ENCODE assay signal across 1 cellular context in genomic region chr11:560305-561147, GRCh38.
TF ChIP-seq lines count a peak whose summit lies in the region.

LMNTD2 (minus strand) TSS chr11:560738; CDS start chr11:560716, 22 bp downstream.
RASSF7 (plus strand) TSS chr11:560970; CDS start chr11:561769, 799 bp downstream.

TF ChIP-seq in GM12878, 131 proteins besides CTCF, POLR2A, EP300 and RAD21 (continued from another document and continues in another):
- TF ChIP-seq SKIL (IDR thresholded peaks at IDR 0.05; ENCODE audit: low read depth, poor library complexity, severe bottlenecking) (no peak), SREBF1 (IDR thresholded peaks at IDR 0.05; ENCODE audit: low read length) (no peak), NR2C1 (IDR thresholded peaks at IDR 0.05) (no peak), NFXL1 (IDR thresholded peaks at IDR 0.05; ENCODE audit: borderline replicate concordance) (no peak), HDGF (IDR thresholded peaks at IDR 0.05) (0 out of 2 replicates have a peak, but pooled peaks have one; percentile 19), IRF5 (IDR thresholded peaks at IDR 0.05; ENCODE audit: borderline replicate concordance) (peak; percentile 68; the same call in 1 of the 2 replicates), RBBP5 (conservative IDR thresholded peaks at IDR 0.05) (no peak), NKRF (conservative IDR thresholded peaks at IDR 0.05) (peak; percentile 83), RELA (IDR thresholded peaks at IDR 0.05; ENCODE audit: borderline replicate concordance, partially characterized antibody) (no peak), PRDM15 (CRISPR knock-in tag; IDR thresholded peaks at IDR 0.05) (no peak), MTA2 (IDR thresholded peaks at IDR 0.05; ENCODE audit: low read depth) (no peak), STAT3 (IDR thresholded peaks at IDR 0.05; ENCODE audit: low read depth, low read length) (no peak), SMC3 (IDR thresholded peaks at IDR 0.05; ENCODE audit: borderline replicate concordance, low read length) (no peak), MLLT1 (IDR thresholded peaks at IDR 0.05) (peak; percentile 51), POLR2AphosphoS2 (IDR thresholded peaks at IDR 0.05; ENCODE audit: low read depth, low read length) (0 out of 2 replicates have a peak, but pooled peaks have one; percentile 59), CREB1 (IDR thresholded peaks at IDR 0.05; ENCODE audit: low read depth) (0 out of 2 replicates have a peak, but pooled peaks have one; percentile 28), PBX3 (IDR thresholded peaks at IDR 0.05; ENCODE audit: insufficient replicate concordance, low read depth, low read length) (no peak), BRCA1 (IDR thresholded peaks at IDR 0.05; ENCODE audit: low read depth, low read length) (no peak), SMARCA5 (IDR thresholded peaks at IDR 0.05) (0 out of 2 replicates have a peak, but pooled peaks have one; percentile 50), FOS (IDR thresholded peaks at IDR 0.05; ENCODE audit: borderline replicate concordance, extremely low read depth, insufficient read length) (peak; percentile 80), RELB (IDR thresholded peaks at IDR 0.05; ENCODE audit: low read depth) (no peak), TBL1XR1 (IDR thresholded peaks at IDR 0.05; ENCODE audit: low read depth, low read length) (no peak), IKZF1 (conservative IDR thresholded peaks at IDR 0.05) (peak; percentile 65), NR2F1 (conservative IDR thresholded peaks at IDR 0.05) (peak; percentile 73), CEBPB (IDR thresholded peaks at IDR 0.05; ENCODE audit: borderline replicate concordance in 1 of 2, low read depth in 2 of 2, low read length in 2 of 2) (no peak), POLR2AphosphoS5 (IDR thresholded peaks at IDR 0.05; ENCODE audit: low read length) (peak; percentile 47; the same call in 1 of the 2 replicates), ZNF384 (IDR thresholded peaks at IDR 0.05; ENCODE audit: borderline replicate concordance, low read depth, low read length) (no peak), WRNIP1 (IDR thresholded peaks at IDR 0.05; ENCODE audit: borderline replicate concordance, low read depth, low read length) (no peak), ATF2 (IDR thresholded peaks at IDR 0.05; ENCODE audit: low read length) (no peak), KLF5 (IDR thresholded peaks at IDR 0.05; ENCODE audit: partially characterized antibody) (no peak), CHD2 (IDR thresholded peaks at IDR 0.05; ENCODE audit: borderline replicate concordance, low read depth, low read length) (peak; percentile 89; the same call in 1 of the 2 replicates), PAX5 (IDR thresholded peaks at IDR 0.05; ENCODE audit: borderline replicate concordance, low read depth, low read length) (no peak; the same call in 1 of the 2 replicates), MXI1 (IDR thresholded peaks at IDR 0.05; ENCODE audit: low read depth, low read length) (no peak), CHD4 (IDR thresholded peaks at IDR 0.05) (no peak), NR2C2 (IDR thresholded peaks at IDR 0.05; ENCODE audit: borderline replicate concordance, control insufficient read depth, insufficient read length, low read depth) (no peak), SP1 (IDR thresholded peaks at IDR 0.05; ENCODE audit: low read depth, low read length) (peak; percentile 97), ZNF207 (IDR thresholded peaks at IDR 0.05; ENCODE audit: borderline replicate concordance) (no peak), CBX3 (IDR thresholded peaks at IDR 0.05; ENCODE audit: borderline replicate concordance, low read depth) (no peak), TCF3 (IDR thresholded peaks at IDR 0.05; ENCODE audit: borderline replicate concordance, insufficient read depth, low read depth, low read length) (0 out of 2 replicates have a peak, but pooled peaks have one; percentile 10), NBN (IDR thresholded peaks at IDR 0.05) (0 out of 2 replicates have a peak, but pooled peaks have one; percentile 44), ZSCAN29 (IDR thresholded peaks at IDR 0.05) (no peak), ZNF217 (IDR thresholded peaks at IDR 0.05) (no peak), CHD1 (IDR thresholded peaks at IDR 0.05; ENCODE audit: low read depth, low read length) (no peak), RUNX3 (IDR thresholded peaks at IDR 0.05; ENCODE audit: low read length) (peak; percentile 79), SPI1 (IDR thresholded peaks at IDR 0.05; ENCODE audit: borderline replicate concordance, insufficient read depth, low read depth, low read length) (0 out of 2 replicates have a peak, but pooled peaks have one; percentile 19), ZBTB33 (IDR thresholded peaks at IDR 0.05) (no peak), CBFB (IDR thresholded peaks at IDR 0.05; ENCODE audit: low read depth) (no peak)
